Comparison of ENCODE assay signal across 8 cellular contexts in the genomic region with DNA sequence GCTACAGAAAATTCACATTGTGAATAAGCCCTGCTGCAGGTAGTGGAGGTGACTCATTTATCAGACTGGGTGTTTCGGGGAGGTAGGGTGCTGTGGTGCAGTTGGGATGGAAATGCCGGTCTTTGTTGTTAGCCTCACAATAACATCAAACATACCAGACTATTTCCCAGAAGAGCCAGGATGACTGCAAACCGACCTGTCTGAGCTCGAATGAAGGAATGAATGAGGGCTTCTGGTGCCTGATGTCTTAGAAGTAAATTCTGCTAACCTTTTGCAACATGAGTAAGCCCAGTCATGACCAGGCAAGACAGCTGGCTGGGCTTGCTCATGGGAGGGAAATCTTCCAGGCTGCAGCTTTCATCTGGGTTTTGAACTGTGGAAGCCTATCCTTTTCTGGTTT. TPM values are rescaled to one million over a fixed set of nuclear protein-coding genes. Genes with fewer than 3 reads are reported as not detected.
DNase-seq lines count a peak whose midpoint lies in the region; ATAC-seq, FAIRE-seq and TF ChIP-seq lines count a peak whose summit lies in the region.

No MANE protein-coding gene starts in this region.

- H3K27me3 ChIP-seq in breast epithelium, result no peaks in the 10 kb centered on the region
- H3K27me3 ChIP-seq in PC-9 (ENCODE audit: insufficient read depth, low read depth), result no peaks in the 10 kb centered on the region

- no peaks in the 10 kb centered on the region for H3K36me3 ChIP-seq in breast epithelium
- H3K36me3 ChIP-seq in PC-9 (ENCODE audit: low read depth), result peaks cover 8% of the 10 kb centered on the region

- intact Hi-C loops in breast epithelium (cut with DNase I; ENCODE audit: low total_unique reads), result no loop called here
- intact Hi-C loops in PC-9 (cut with micrococcal nuclease; ENCODE audit: unreplicated experiment), result no loop called here

- H3K4me3 ChIP-seq in breast epithelium, result no peak overlapping the region
- no peak overlapping the region for H3K4me3 ChIP-seq in PC-9

- TF ChIP-seq POLR2A in breast epithelium (IDR thresholded peaks at IDR 0.05), result no peak

- H3K27ac ChIP-seq in breast epithelium (peak overlapping the region; percentile 13 to 66), PC-9 (no peak overlapping the region)

- POLR2A ChIA-PET in PC-9 (lab: Charles Lee; ENCODE audit: unreplicated experiment), result no interaction called here

- peak; percentile 40 for DNase-seq in AG09319 (ENCODE audit: extremely low read depth, low read depth)
- peak; percentile 70 for DNase-seq in HCEC 1CT
- peak in 1 of 2 donors; percentile 36 for DNase-seq in breast epithelium (ENCODE audit: low spot score in 2 of 2)
- DNase-seq in myocyte (ENCODE audit: low read depth), result peak; percentile 84
- no peak for DNase-seq in RCC 7860 (ENCODE audit: low spot score)
- no peak for DNase-seq in PC-9
- DNase-seq in NCI-H524 (lab: John Stamatoyannopoulos, UW), result no peak

- CTCF ChIA-PET in PC-9 (lab: Charles Lee), result no interaction called here

- TF ChIP-seq CTCF in AG09319 (IDR thresholded peaks at IDR 0.05; ENCODE audit: low read depth, low read length) (no peak), breast epithelium (IDR thresholded peaks at IDR 0.05) (no peak), PC-9 (conservative IDR thresholded peaks at IDR 0.05) (no peak)

- H4K20me1 ChIP-seq in PC-9 (ENCODE audit: insufficient read depth), result peaks cover 11% of the 10 kb centered on the region

- H3K9me3 ChIP-seq in breast epithelium (no peaks in the 10 kb centered on the region), PC-9 (ENCODE audit: insufficient read depth, low read depth) (no peaks in the 10 kb centered on the region)

- no peak overlapping the region for H3K4me2 ChIP-seq in PC-9

- no peak for ATAC-seq in GM18517 (IDR thresholded peaks at IDR 0.05; ENCODE audit: unreplicated experiment)

- no TSS peak for BruUV-seq in PC-9 (replicated peaks; lab: Mats Ljungman, UMichigan)

- no peaks in the 10 kb centered on the region for H3K9me2 ChIP-seq in PC-9 (ENCODE audit: insufficient read depth)

- H2AFZ ChIP-seq in PC-9, result no peak overlapping the region

- peaks cover 27% of the 10 kb centered on the region for H3F3A ChIP-seq in PC-9 (ENCODE audit: insufficient read depth, low read depth)

- H3K79me2 ChIP-seq in PC-9 (ENCODE audit: low read depth), result peaks cover 25% of the 10 kb centered on the region

- no peak for FAIRE-seq in RCC 7860 (lab: Jason Lieb, UNC)

- H3K4me1 ChIP-seq in breast epithelium (peaks cover 2 to 12% of the 10 kb centered on the region in 2 donors), PC-9 (replicated peaks; ENCODE audit: insufficient read depth) (peaks cover 28% of the 10 kb centered on the region)

RNA-seq across cellular contexts. Expression of gene VDAC2, which starts 2.4 kb away (rescaled TPM):
- 100 to 1,000 TPM in 1 of 3 donors, 10 to 100 TPM in 2; 86.2 to 127 (median 91.6) TPM for total RNA-seq in breast epithelium
- 253 and 273 TPM in 2 replicates for total RNA-seq in myocyte
- polyA plus RNA-seq in myocyte (2012), result 214 TPM
- 241 and 243 TPM in 2 replicates for total RNA-seq in PC-9 (2021)

RNA-seq across cellular contexts. Expression of gene COMTD1, which starts 27.6 kb away (rescaled TPM):
- total RNA-seq in breast epithelium (10 to 100 TPM; 21.0 to 28.5 (median 21.7) TPM), myocyte (7.4 and 9.5 TPM in 2 replicates), PC-9 (2021) (20.5 and 25.1 TPM in 2 replicates)
- 9.0 TPM for polyA plus RNA-seq in myocyte (2012)

Comparison
In these comparisons a context has a peak if more than half of its experiments do, and no peak if none do; other contexts are left out.
1. DNase-seq: peak in AG09319 (single experiment), HCEC 1CT (single experiment) and myocyte (single experiment); none in RCC 7860 (single experiment), PC-9 (0 of 2) and NCI-H524 (0 of 2).